Comparison of ENCODE assay signal across 11 cellular contexts in genomic region chr4:182878633-182879495, GRCh38.
"Had no signal": no experiment of that assay in that cellular context is flagged by ENCODE, and none has a peak within 500 bp of the region (broad histone marks: within the 10 kb centered on the region; RNA-seq: fewer than 3 reads in every experiment).

No MANE protein-coding gene starts in this region.

- H3K36me3 ChIP-seq: colonic mucosa, ovary had no signal

- H3K27ac ChIP-seq: colonic mucosa, ovary had no signal

- DNase-seq: activated CD4-positive, alpha-beta T cell treated with anti-CD3 and anti-CD28 coated beads, Interleukin-2, amount 50 U/mL, for 48 hours; activated effector memory CD4-positive, alpha-beta T cell treated with Interleukin-2 at 50 U/mL for 16 hours; activated naive CD4-positive, alpha-beta T cell treated with anti-CD3 and anti-CD28 coated beads, Interleukin-2, amount 50 U/mL, for 16 hours; activated T-cell treated with anti-CD3 and anti-CD28 coated beads, Interleukin-2, amount 50 U/mL, for 24 hours; colonic mucosa; foreskin fibroblast; ovary; SIG-M5; stimulated activated CD4-positive, alpha-beta T cell treated with anti-CD3 and anti-CD28 coated beads, Interleukin-4, amount 100 ng/mL, for 4 hours; stimulated activated CD8-positive, alpha-beta memory T cell treated with anti-CD3 and anti-CD28 coated beads, Interleukin-4, amount 100 ng/mL, for 48 hours; T-helper 9 cell had no signal

- H3K4me3 ChIP-seq: colonic mucosa, ovary had no signal

- H3K27me3 ChIP-seq: colonic mucosa, ovary had no signal

- H3K4me1 ChIP-seq: colonic mucosa had no signal

- H3K9me3 ChIP-seq: colonic mucosa, ovary had no signal
